In the genomic region with DNA sequence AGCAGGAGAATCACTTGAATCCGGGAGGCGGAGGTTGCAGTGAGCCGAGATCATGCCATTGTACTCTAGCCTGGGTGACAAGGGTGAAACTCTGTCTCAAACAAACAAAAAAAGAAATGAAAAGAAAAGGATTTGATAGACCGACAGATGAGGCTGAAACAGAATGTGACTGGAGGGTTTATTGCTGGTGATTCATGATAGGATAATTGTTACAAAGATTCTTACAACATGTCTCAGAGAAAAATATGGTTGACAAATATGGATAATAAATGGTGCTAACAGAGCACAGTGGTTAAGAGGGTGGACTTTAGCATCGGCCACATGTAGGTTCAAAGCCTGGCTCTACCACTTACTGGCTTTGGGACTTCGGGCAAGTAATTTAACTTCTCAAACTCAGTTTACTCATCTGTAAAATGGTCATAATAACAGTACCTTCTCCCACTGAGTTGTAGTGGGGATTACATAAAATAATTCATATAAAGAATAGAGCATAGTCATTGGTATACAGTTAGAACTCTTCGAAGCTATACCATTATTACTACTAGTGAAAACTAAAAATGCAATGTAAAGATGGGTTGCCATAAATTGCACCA, we compare ENCODE assay signal across 16 cellular contexts.
"Had no signal": no experiment of that assay in that cellular context is flagged by ENCODE, and none has a peak within 500 bp of the region (broad histone marks: within the 10 kb centered on the region; RNA-seq: fewer than 3 reads in every experiment).

No MANE protein-coding gene starts in this region.

- DNase-seq: activated B cell treated with CpG ODN at 0.5 μM for 24 hours; activated CD4-positive, alpha-beta T cell treated with anti-CD3 and anti-CD28 coated beads, Interleukin-2, amount 50 U/mL, for 1 hour; activated effector memory CD4-positive, alpha-beta T cell treated with Interleukin-2 at 50 U/mL for 16 hours; activated naive CD8-positive, alpha-beta T cell treated with anti-CD3 and anti-CD28 coated beads, Interleukin-2, amount 10 ng/mL, durations not matched to agents 7 days and 5 days; dermis blood vessel endothelial cell; effector memory CD8-positive, alpha-beta T cell; erythroblast; naive thymus-derived CD4-positive, alpha-beta T cell; ovary; sigmoid colon; stomach; T-helper 2 cell; upper lobe of right lung had no signal

- H3K9me3 ChIP-seq: ascending aorta, ovary, sigmoid colon, stomach, thoracic aorta, upper lobe of right lung had no signal

- ATAC-seq: effector memory CD8-positive, alpha-beta T cell; left lobe of liver; naive thymus-derived CD4-positive, alpha-beta T cell; upper lobe of right lung had no signal

- H3K27me3 ChIP-seq: ascending aorta, ovary, sigmoid colon, stomach, upper lobe of right lung had no signal

- H3K4me3 Mint-ChIP-seq: activated B cell treated with CpG ODN at 0.5 μM for 24 hours; activated naive CD8-positive, alpha-beta T cell treated with anti-CD3 and anti-CD28 coated beads, Interleukin-2, amount 10 ng/mL, durations not matched to agents 7 days and 5 days; effector memory CD8-positive, alpha-beta T cell; naive thymus-derived CD4-positive, alpha-beta T cell had no signal

- H3K27ac ChIP-seq: ascending aorta, ovary, sigmoid colon, stomach, thoracic aorta, upper lobe of right lung had no signal

- H3K36me3 ChIP-seq: ascending aorta, ovary, sigmoid colon, stomach, thoracic aorta, upper lobe of right lung had no signal

- H3K27me3 Mint-ChIP-seq: activated B cell treated with CpG ODN at 0.5 μM for 24 hours; activated naive CD8-positive, alpha-beta T cell treated with anti-CD3 and anti-CD28 coated beads, Interleukin-2, amount 10 ng/mL, durations not matched to agents 7 days and 5 days; effector memory CD8-positive, alpha-beta T cell; naive thymus-derived CD4-positive, alpha-beta T cell had no signal

- H3K27ac Mint-ChIP-seq: activated B cell treated with CpG ODN at 0.5 μM for 24 hours; activated naive CD8-positive, alpha-beta T cell treated with anti-CD3 and anti-CD28 coated beads, Interleukin-2, amount 10 ng/mL, durations not matched to agents 7 days and 5 days; effector memory CD8-positive, alpha-beta T cell; naive thymus-derived CD4-positive, alpha-beta T cell had no signal

- H3K4me1 ChIP-seq: ascending aorta, sigmoid colon, stomach, upper lobe of right lung had no signal

- H3K9me3 Mint-ChIP-seq: activated B cell treated with CpG ODN at 0.5 μM for 24 hours; effector memory CD8-positive, alpha-beta T cell had no signal

- H3K4me3 ChIP-seq: ascending aorta, ovary, sigmoid colon, stomach, thoracic aorta, upper lobe of right lung had no signal
